In the genomic region with DNA sequence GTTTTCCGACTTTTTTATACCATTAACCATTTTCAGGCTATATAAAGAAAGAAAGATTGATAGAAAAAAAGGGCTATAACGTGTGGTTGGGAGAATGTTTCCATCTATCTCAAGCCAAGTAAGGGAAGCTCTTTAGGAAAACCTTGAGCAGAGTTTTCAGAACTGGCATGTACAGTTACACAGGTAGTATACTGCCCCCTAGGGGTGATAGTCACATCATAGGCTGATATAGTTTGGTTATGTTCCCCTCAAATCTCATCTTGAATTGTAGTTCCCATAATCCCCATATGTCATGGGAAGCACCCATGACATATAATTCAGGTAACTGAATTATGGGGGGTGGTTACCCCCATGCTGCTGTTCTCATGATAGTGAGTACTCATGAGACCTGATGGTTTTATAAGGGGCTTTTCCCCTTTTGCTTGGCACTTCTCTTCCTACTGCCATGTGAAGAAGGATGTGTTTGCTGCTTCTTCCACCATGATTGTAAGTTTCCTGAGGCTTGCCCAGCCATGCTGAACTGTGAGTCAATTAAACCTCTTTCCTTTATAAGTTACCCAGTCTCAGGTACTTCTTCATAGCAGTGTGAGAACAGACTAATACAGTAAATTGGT, we compare ENCODE assay signal across 8 cellular contexts.
DNase-seq lines count a peak whose midpoint lies in the region; ATAC-seq, FAIRE-seq and TF ChIP-seq lines count a peak whose summit lies in the region.

No MANE protein-coding gene starts in this region.

- H3K27ac Mint-ChIP-seq in naive B cell = peak overlapping the region in 4 of 6 donors; percentile 26 to 83 (median 52)

- H3K4me3 ChIP-seq in bronchial epithelial cell (ENCODE audit: low read depth, low read length) = no peak overlapping the region

- FAIRE-seq in bronchial epithelial cell (lab: Jason Lieb, UNC) = no peak

- DNase-seq in COLO668 (lab: John Stamatoyannopoulos, UW; ENCODE audit: unreplicated experiment) (peak; percentile 6), GM13977 (ENCODE audit: low spot score) (peak; percentile 56), NCI-H1694 treated with DMSO at 0.1 percent for 48 hours (lab: John Stamatoyannopoulos, UW) (peak; percentile 2), bronchial epithelial cell (ENCODE audit: low read depth) (peak; percentile 28), naive B cell (peak; percentile 65), NCI-H510A (lab: John Stamatoyannopoulos, UW) (no peak), AG08396 (ENCODE audit: low spot score) (no peak)

- ATAC-seq in HG02763 (IDR thresholded peaks at IDR 0.05; ENCODE audit: unreplicated experiment) = peak; percentile 76
- peak; percentile 70 to 91 for ATAC-seq in naive B cell (ENCODE audit: low read depth in 2 of 2)

- H3K9me3 Mint-ChIP-seq in naive B cell = peaks cover 0 to 5% (median 0%) of the 10 kb centered on the region in 7 donors

- no peaks in the 10 kb centered on the region for H3K27me3 ChIP-seq in bronchial epithelial cell (ENCODE audit: control insufficient read depth, insufficient read depth, low read length)

- H3K36me3 ChIP-seq in bronchial epithelial cell (ENCODE audit: control insufficient read depth, insufficient read depth, low read length) = no peaks in the 10 kb centered on the region

- no peak overlapping the region for H3K4me3 Mint-ChIP-seq in naive B cell

- peak; percentile 66 for TF ChIP-seq CTCF in GM13977 (IDR thresholded peaks at IDR 0.05; ENCODE audit: extremely low read depth, insufficient read depth, missing control alignments)
- peak; percentile 59 for TF ChIP-seq CTCF in bronchial epithelial cell (IDR thresholded peaks at IDR 0.05; ENCODE audit: insufficient read depth, low read length, severe bottlenecking)

- in situ Hi-C loops in GM13977 (cut with MboI; ENCODE audit: low pct_unique_long_range_greater_than_20kb, low sequenced_read_pairs, unreplicated experiment) = loop anchor here (25.0 kb wide), 1 partner anchor 331 kb away; no protein-coding TSS in a partner anchor

- peaks cover 15 to 29% (median 16%) of the 10 kb centered on the region in 3 donors for H3K4me1 Mint-ChIP-seq in naive B cell

- no peaks in the 10 kb centered on the region for H3K27me3 Mint-ChIP-seq in naive B cell

- no peaks in the 10 kb centered on the region for H3K36me3 Mint-ChIP-seq in naive B cell

Comparison
In these comparisons a context has a peak if more than half of its experiments do, and no peak if none do; other contexts are left out.
1. DNase-seq: peak in COLO668 (single experiment), GM13977 (single experiment), NCI-H1694 treated with DMSO at 0.1 percent for 48 hours (single experiment), bronchial epithelial cell (single experiment) and naive B cell (single experiment); none in NCI-H510A (single experiment) and AG08396 (single experiment).